Comparison of ENCODE assay signal across 8 cellular contexts in genomic region chr10:128971324-128971723, GRCh38.
"Had no signal": no experiment of that assay in that cellular context is flagged by ENCODE, and none has a peak within 500 bp of the region (broad histone marks: within the 10 kb centered on the region; RNA-seq: fewer than 3 reads in every experiment).

No MANE protein-coding gene starts in this region.

- H3K4me1 ChIP-seq: HAP-1 had no signal

- H2AFZ ChIP-seq: GM23248 had no signal

- H3K36me3 ChIP-seq: HAP-1 had no signal

- DNase-seq: GM23248, GOT3, H7, HFFc6, KBM-7 had no signal

- H3K9me3 ChIP-seq: HAP-1 had no signal

- H3K4me3 ChIP-seq: GM23248, HAP-1 had no signal

- H3K27ac ChIP-seq: GM23248 had no signal

- FAIRE-seq: HepG2 had no signal

- ATAC-seq: HCT116, HepG2 had no signal
